In the genomic region with DNA sequence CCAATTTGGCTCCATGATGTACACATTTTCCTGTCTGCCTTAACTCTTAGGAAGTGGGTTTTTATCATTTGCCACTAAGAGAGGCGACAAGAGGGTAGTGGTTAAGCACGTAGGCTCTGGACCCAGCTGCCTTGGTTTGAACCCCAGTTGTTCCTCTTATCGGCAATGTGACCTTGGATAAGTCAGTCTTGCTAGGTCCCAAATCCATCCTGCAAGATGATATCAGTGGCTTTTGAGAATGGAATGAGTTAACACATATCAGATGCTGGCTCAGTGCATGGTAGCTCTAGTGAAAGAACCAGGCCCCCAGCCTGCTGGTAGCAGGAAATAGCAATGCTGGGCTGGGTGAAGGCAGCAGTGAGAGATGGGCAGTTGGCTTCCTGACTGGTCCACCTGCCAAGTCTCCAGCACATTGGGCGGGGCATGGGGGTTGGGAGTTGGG, we compare ENCODE assay signal across 1 cellular context.
TF ChIP-seq lines count a peak whose summit lies in the region.

No MANE protein-coding gene starts in this region.

TF ChIP-seq in GM23338, 12 proteins besides CTCF, POLR2A, EP300 and RAD21:
- TF ChIP-seq, protein P1, sequence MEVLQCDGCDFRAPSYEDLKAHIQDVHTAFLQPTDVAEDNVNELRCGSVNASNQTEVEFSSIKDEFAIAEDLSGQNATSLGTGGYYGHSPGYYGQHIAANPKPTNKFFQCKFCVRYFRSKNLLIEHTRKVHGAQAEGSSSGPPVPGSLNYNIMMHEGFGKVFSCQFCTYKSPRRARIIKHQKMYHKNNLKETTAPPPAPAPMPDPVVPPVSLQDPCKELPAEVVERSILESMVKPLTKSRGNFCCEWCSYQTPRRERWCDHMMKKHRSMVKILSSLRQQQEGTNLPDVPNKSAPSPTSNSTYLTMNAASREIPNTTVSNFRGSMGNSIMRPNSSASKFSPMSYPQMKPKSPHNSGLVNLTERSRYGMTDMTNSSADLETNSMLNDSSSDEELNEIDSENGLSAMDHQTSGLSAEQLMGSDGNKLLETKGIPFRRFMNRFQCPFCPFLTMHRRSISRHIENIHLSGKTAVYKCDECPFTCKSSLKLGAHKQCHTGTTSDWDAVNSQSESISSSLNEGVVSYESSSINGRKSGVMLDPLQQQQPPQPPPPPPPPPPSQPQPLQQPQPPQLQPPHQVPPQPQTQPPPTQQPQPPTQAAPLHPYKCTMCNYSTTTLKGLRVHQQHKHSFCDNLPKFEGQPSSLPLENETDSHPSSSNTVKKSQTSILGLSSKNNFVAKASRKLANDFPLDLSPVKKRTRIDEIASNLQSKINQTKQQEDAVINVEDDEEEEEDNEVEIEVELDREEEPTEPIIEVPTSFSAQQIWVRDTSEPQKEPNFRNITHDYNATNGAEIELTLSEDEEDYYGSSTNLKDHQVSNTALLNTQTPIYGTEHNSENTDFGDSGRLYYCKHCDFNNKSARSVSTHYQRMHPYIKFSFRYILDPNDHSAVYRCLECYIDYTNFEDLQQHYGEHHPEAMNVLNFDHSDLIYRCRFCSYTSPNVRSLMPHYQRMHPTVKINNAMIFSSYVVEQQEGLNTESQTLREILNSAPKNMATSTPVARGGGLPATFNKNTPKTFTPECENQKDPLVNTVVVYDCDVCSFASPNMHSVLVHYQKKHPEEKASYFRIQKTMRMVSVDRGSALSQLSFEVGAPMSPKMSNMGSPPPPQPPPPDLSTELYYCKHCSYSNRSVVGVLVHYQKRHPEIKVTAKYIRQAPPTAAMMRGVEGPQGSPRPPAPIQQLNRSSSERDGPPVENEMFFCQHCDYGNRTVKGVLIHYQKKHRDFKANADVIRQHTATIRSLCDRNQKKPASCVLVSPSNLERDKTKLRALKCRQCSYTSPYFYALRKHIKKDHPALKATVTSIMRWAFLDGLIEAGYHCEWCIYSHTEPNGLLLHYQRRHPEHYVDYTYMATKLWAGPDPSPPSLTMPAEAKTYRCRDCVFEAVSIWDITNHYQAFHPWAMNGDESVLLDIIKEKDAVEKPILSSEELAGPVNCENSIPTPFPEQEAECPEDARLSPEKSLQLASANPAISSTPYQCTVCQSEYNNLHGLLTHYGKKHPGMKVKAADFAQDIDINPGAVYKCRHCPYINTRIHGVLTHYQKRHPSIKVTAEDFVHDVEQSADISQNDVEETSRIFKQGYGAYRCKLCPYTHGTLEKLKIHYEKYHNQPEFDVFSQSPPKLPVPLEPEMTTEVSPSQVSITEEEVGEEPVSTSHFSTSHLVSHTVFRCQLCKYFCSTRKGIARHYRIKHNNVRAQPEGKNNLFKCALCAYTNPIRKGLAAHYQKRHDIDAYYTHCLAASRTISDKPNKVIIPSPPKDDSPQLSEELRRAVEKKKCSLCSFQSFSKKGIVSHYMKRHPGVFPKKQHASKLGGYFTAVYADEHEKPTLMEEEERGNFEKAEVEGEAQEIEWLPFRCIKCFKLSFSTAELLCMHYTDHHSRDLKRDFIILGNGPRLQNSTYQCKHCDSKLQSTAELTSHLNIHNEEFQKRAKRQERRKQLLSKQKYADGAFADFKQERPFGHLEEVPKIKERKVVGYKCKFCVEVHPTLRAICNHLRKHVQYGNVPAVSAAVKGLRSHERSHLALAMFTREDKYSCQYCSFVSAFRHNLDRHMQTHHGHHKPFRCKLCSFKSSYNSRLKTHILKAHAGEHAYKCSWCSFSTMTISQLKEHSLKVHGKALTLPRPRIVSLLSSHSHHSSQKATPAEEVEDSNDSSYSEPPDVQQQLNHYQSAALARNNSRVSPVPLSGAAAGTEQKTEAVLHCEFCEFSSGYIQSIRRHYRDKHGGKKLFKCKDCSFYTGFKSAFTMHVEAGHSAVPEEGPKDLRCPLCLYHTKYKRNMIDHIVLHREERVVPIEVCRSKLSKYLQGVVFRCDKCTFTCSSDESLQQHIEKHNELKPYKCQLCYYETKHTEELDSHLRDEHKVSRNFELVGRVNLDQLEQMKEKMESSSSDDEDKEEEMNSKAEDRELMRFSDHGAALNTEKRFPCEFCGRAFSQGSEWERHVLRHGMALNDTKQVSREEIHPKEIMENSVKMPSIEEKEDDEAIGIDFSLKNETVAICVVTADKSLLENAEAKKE (CRISPR knock-in tag; IDR thresholded peaks at IDR 0.05) = no peak
- TF ChIP-seq NANOG (IDR thresholded peaks at IDR 0.05; ENCODE audit: borderline replicate concordance) = no peak
- TF ChIP-seq POLR2AphosphoS5 (IDR thresholded peaks at IDR 0.05; ENCODE audit: low read depth) = no peak
- no peak for TF ChIP-seq ZNF331 (CRISPR knock-in tag; IDR thresholded peaks at IDR 0.05; ENCODE audit: low read depth)
- TF ChIP-seq STAT1 (IDR thresholded peaks at IDR 0.05; ENCODE audit: unreplicated experiment) = no peak
- TF ChIP-seq, protein P2, sequence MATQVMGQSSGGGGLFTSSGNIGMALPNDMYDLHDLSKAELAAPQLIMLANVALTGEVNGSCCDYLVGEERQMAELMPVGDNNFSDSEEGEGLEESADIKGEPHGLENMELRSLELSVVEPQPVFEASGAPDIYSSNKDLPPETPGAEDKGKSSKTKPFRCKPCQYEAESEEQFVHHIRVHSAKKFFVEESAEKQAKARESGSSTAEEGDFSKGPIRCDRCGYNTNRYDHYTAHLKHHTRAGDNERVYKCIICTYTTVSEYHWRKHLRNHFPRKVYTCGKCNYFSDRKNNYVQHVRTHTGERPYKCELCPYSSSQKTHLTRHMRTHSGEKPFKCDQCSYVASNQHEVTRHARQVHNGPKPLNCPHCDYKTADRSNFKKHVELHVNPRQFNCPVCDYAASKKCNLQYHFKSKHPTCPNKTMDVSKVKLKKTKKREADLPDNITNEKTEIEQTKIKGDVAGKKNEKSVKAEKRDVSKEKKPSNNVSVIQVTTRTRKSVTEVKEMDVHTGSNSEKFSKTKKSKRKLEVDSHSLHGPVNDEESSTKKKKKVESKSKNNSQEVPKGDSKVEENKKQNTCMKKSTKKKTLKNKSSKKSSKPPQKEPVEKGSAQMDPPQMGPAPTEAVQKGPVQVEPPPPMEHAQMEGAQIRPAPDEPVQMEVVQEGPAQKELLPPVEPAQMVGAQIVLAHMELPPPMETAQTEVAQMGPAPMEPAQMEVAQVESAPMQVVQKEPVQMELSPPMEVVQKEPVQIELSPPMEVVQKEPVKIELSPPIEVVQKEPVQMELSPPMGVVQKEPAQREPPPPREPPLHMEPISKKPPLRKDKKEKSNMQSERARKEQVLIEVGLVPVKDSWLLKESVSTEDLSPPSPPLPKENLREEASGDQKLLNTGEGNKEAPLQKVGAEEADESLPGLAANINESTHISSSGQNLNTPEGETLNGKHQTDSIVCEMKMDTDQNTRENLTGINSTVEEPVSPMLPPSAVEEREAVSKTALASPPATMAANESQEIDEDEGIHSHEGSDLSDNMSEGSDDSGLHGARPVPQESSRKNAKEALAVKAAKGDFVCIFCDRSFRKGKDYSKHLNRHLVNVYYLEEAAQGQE (IDR thresholded peaks at IDR 0.05; ENCODE audit: unreplicated experiment) = no peak
- TF ChIP-seq EZH2phosphoT487 (IDR thresholded peaks at IDR 0.05; ENCODE audit: unreplicated experiment) = no peak
- TF ChIP-seq, protein P3, sequence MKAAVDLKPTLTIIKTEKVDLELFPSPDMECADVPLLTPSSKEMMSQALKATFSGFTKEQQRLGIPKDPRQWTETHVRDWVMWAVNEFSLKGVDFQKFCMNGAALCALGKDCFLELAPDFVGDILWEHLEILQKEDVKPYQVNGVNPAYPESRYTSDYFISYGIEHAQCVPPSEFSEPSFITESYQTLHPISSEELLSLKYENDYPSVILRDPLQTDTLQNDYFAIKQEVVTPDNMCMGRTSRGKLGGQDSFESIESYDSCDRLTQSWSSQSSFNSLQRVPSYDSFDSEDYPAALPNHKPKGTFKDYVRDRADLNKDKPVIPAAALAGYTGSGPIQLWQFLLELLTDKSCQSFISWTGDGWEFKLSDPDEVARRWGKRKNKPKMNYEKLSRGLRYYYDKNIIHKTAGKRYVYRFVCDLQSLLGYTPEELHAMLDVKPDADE (IDR thresholded peaks at IDR 0.05) = no peak
- TF ChIP-seq CREB1 (CRISPR knock-in tag; IDR thresholded peaks at IDR 0.05; ENCODE audit: low read depth) = no peak
- TF ChIP-seq EZH2 (IDR thresholded peaks at IDR 0.05; ENCODE audit: low read depth, unreplicated experiment) = no peak
- no peak for TF ChIP-seq JUNB (IDR thresholded peaks at IDR 0.05; ENCODE audit: unreplicated experiment)
- TF ChIP-seq ZNF114 (CRISPR knock-in tag; IDR thresholded peaks at IDR 0.05) = no peak
